In genomic region chr12:3838065-3838464, GRCh38 we compare ENCODE assay signal across 13 cellular contexts. TPM values are rescaled to one million over a fixed set of nuclear protein-coding genes. Genes with fewer than 3 reads are reported as not detected.
DNase-seq lines count a peak whose midpoint lies in the region; ATAC-seq, FAIRE-seq and TF ChIP-seq lines count a peak whose summit lies in the region.
"Had no signal": no experiment of that assay in that cellular context is flagged by ENCODE, and none has a peak within 500 bp of the region (broad histone marks: within the 10 kb centered on the region; RNA-seq: fewer than 3 reads in every experiment).

No MANE protein-coding gene starts in this region.

- peak overlapping the region; percentile 69 for H3K4me3 Mint-ChIP-seq in activated T-cell treated with anti-CD3 and anti-CD28 coated beads, Interleukin-2, amount 50 U/mL, for 4 hours
- H3K4me3 Mint-ChIP-seq in activated T-helper 17 cell treated with anti-CD3 and anti-CD28 coated beads, Interleukin-2, amount 50 U/mL, for 72 hours, result peak overlapping the region; percentile 74

- intact Hi-C loops in body of pancreas (cut with DNase I), result no loop called here

- peaks cover 48% of the 10 kb centered on the region for H3K4me1 Mint-ChIP-seq in activated T-cell treated with anti-CD3 and anti-CD28 coated beads, Interleukin-2, amount 50 U/mL, for 4 hours (ENCODE audit: low read depth)
- H3K4me1 Mint-ChIP-seq in activated T-helper 17 cell treated with anti-CD3 and anti-CD28 coated beads, Interleukin-2, amount 50 U/mL, for 72 hours, result peaks cover 32% of the 10 kb centered on the region

- TF ChIP-seq CTCF in NB4 (IDR thresholded peaks at IDR 0.05; ENCODE audit: low read depth, low read length) (no peak), body of pancreas (IDR thresholded peaks at IDR 0.05) (no peak)

- H3K27ac Mint-ChIP-seq in activated T-helper 17 cell treated with anti-CD3 and anti-CD28 coated beads, Interleukin-2, amount 50 U/mL, for 72 hours, result peak overlapping the region; percentile 79

- WGBS in small intestine, 3 donors, result 62 to 88% (median 73%) methylated on average over 1 of the region's 1 CpG
- WGBS in body of pancreas, 2 donors, result 65 to 80% methylated on average over 1 of the region's 1 CpG

- no peaks in the 10 kb centered on the region for H3K4me1 ChIP-seq in small intestine (ENCODE audit: control insufficient read depth in 2 of 2, insufficient read depth in 1 of 2, low read depth in 1 of 2, low read length in 1 of 2)
- peaks cover under 1% of the 10 kb centered on the region for H3K4me1 ChIP-seq in body of pancreas

- peaks cover 45% of the 10 kb centered on the region for H3K36me3 Mint-ChIP-seq in activated T-cell treated with anti-CD3 and anti-CD28 coated beads, Interleukin-2, amount 50 U/mL, for 4 hours (ENCODE audit: insufficient read depth)
- H3K36me3 Mint-ChIP-seq in activated T-helper 17 cell treated with anti-CD3 and anti-CD28 coated beads, Interleukin-2, amount 50 U/mL, for 72 hours (ENCODE audit: low read depth), result peaks cover 24% of the 10 kb centered on the region

- H3K36me3 ChIP-seq in small intestine (ENCODE audit: control insufficient read depth in 2 of 2, insufficient read depth in 2 of 2, low read length in 2 of 2), result no peaks in the 10 kb centered on the region
- H3K36me3 ChIP-seq in body of pancreas (replicated peaks in 1 of 2; ENCODE audit: insufficient read depth in 1 of 2, low read depth in 2 of 2), result no peaks in the 10 kb centered on the region
- H3K36me3 ChIP-seq: ovary had no signal

- H3K27ac ChIP-seq in small intestine (ENCODE audit: low read depth in 1 of 2, low read length in 1 of 2) (no peak overlapping the region), body of pancreas (no peak overlapping the region)
- H3K27ac ChIP-seq: ovary had no signal

- no peak for ATAC-seq in activated T-cell treated with anti-CD3 and anti-CD28 coated beads, Interleukin-2, amount 50 U/mL, for 4 hours
- ATAC-seq in activated T-helper 17 cell treated with anti-CD3 and anti-CD28 coated beads, Interleukin-2, amount 50 U/mL, for 72 hours (replicated peaks), result no peak
- no peak for ATAC-seq in body of pancreas

- H3K9me3 Mint-ChIP-seq in activated T-cell treated with anti-CD3 and anti-CD28 coated beads, Interleukin-2, amount 50 U/mL, for 4 hours, result peaks cover 4% of the 10 kb centered on the region
- H3K9me3 Mint-ChIP-seq in activated T-helper 17 cell treated with anti-CD3 and anti-CD28 coated beads, Interleukin-2, amount 50 U/mL, for 72 hours, result no peaks in the 10 kb centered on the region

- no peaks in the 10 kb centered on the region for H3K27me3 ChIP-seq in small intestine (ENCODE audit: control insufficient read depth in 2 of 2, insufficient read depth in 2 of 2, low read length in 2 of 2)
- no peaks in the 10 kb centered on the region for H3K27me3 ChIP-seq in body of pancreas
- H3K27me3 ChIP-seq: ovary had no signal

- DNase-seq in activated T-cell treated with anti-CD3 and anti-CD28 coated beads, Interleukin-2, amount 50 U/mL, for 4 hours, result no peak
- DNase-seq in activated T-cell treated with anti-CD3 and anti-CD28 coated beads for 4 hours (no peak), NB4 (ENCODE audit: low read depth) (peak; percentile 14), small intestine (no peak), body of pancreas (no peak), mucosa of gallbladder (ENCODE audit: low spot score) (no peak), NCI-H446 treated with DMSO at 0.1 percent for 48 hours (lab: John Stamatoyannopoulos, UW) (no peak)
- DNase-seq: midbrain, NCI-H1092, NCI-H2171 treated with DMSO at 0.1 percent for 48 hours had no signal

- H3K27me3 Mint-ChIP-seq in activated T-cell treated with anti-CD3 and anti-CD28 coated beads, Interleukin-2, amount 50 U/mL, for 4 hours (ENCODE audit: low read depth), result no peaks in the 10 kb centered on the region
- no peaks in the 10 kb centered on the region for H3K27me3 Mint-ChIP-seq in activated T-helper 17 cell treated with anti-CD3 and anti-CD28 coated beads, Interleukin-2, amount 50 U/mL, for 72 hours

- H3K9me3 ChIP-seq in small intestine (ENCODE audit: control insufficient read depth, low read depth), result no peaks in the 10 kb centered on the region
- no peaks in the 10 kb centered on the region for H3K9me3 ChIP-seq in body of pancreas
- H3K9me3 ChIP-seq: ovary had no signal

- TF ChIP-seq POLR2A in NB4 (IDR thresholded peaks at IDR 0.05; ENCODE audit: extremely low read depth, insufficient read length) (no peak), body of pancreas (IDR thresholded peaks at IDR 0.05) (no peak)

- H3K4me3 ChIP-seq in NB4 (ENCODE audit: low read depth, low read length) (no peak overlapping the region), small intestine (ENCODE audit: low read depth in 1 of 2, low read length in 2 of 2) (no peak overlapping the region), body of pancreas (no peak overlapping the region)
- H3K4me3 ChIP-seq: ovary had no signal

- peak; percentile 23 for FAIRE-seq in small intestine (lab: Jason Lieb, UNC)
- FAIRE-seq: H1 had no signal

RNA-seq across cellular contexts. Expression of gene PARP11, which starts 35.1 kb away (rescaled TPM):
- 10 to 100 TPM in 1 of 3 donors, 1 to 10 TPM in 2; 8.3 to 12.5 (median 9.0) TPM for total RNA-seq in activated T-cell treated with anti-CD3 and anti-CD28 coated beads, Interleukin-2, amount 50 U/mL, for 4 hours
- 10 to 100 TPM; 17.4 to 18.6 TPM for total RNA-seq in activated T-helper 17 cell treated with anti-CD3 and anti-CD28 coated beads, Interleukin-2, amount 50 U/mL, for 72 hours
- 1 to 10 TPM; 1.3 to 4.6 (median 3.9) TPM for polyA plus RNA-seq in small intestine
- 1 to 10 TPM; 2.3 to 3.3 TPM for total RNA-seq in body of pancreas
- 7.9 TPM for total RNA-seq in mucosa of gallbladder
